ENCODE assay signal across 20 cellular contexts in the genomic region with DNA sequence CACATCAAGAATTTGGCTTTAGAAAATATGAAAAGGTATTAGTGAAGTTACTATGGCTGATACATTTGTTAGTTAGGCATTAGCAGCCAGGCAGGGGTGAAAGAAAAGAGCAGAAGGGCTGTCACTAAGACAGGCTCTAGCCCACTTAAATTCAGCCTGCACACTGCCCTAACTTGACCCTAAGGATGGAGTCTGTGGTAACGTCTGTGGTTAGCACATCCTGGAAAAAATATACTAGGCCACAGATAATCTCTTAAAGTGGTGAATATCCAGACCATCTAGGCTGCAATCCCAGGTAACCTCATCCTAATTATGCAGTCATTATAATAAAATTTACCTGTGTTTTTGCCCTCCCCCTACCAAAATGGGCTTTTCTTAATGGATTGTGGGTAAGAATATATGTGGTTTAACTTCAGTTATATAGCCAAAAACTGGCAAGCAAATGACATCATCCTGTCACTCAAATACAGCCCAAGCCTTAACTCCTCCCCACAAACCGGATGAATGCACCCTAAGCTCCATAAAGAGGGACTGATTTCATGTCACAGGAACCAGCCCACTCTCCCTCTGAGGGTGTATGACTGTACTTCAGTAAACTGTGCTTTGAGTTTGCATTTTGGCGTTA.
DNase-seq lines count a peak whose midpoint lies in the region; ATAC-seq, FAIRE-seq and TF ChIP-seq lines count a peak whose summit lies in the region.
"Had no signal": no experiment of that assay in that cellular context is flagged by ENCODE, and none has a peak within 500 bp of the region (broad histone marks: within the 10 kb centered on the region; RNA-seq: fewer than 3 reads in every experiment).

No MANE protein-coding gene starts in this region.

- ATAC-seq in activated CD8-positive, alpha-beta T cell treated with anti-CD3 and anti-CD28 coated beads for 36 hours: no peak
- ATAC-seq: activated CD4-positive, CD25-positive, alpha-beta regulatory T cell treated with anti-CD3 and anti-CD28 coated beads, Interleukin-2, amount 50 U/mL, for 24 hours; SK-N-SH treated with all-trans-retinoic acid at 6 μM for 48 hours; stimulated activated effector memory CD8-positive, alpha-beta T cell treated with anti-CD3 and anti-CD28 coated beads, Interleukin-12 subunit alpha, Interleukin-12 subunit beta, amount 100 ng/mL, for 72 hours had no signal

- no peaks in the 10 kb centered on the region for H3K36me3 Mint-ChIP-seq in activated CD8-positive, alpha-beta T cell treated with anti-CD3 and anti-CD28 coated beads for 36 hours (ENCODE audit: low read depth)
- H3K36me3 Mint-ChIP-seq: brain; stimulated activated effector memory CD8-positive, alpha-beta T cell treated with anti-CD3 and anti-CD28 coated beads, Interleukin-12 subunit alpha, Interleukin-12 subunit beta, amount 100 ng/mL, for 72 hours had no signal

- peaks cover 6% of the 10 kb centered on the region for H3K9me3 Mint-ChIP-seq in activated CD8-positive, alpha-beta T cell treated with anti-CD3 and anti-CD28 coated beads for 36 hours
- H3K9me3 Mint-ChIP-seq: brain had no signal

- H3K4me3 Mint-ChIP-seq in activated CD8-positive, alpha-beta T cell treated with anti-CD3 and anti-CD28 coated beads for 36 hours: no peak overlapping the region
- H3K4me3 Mint-ChIP-seq: brain; stimulated activated effector memory CD8-positive, alpha-beta T cell treated with anti-CD3 and anti-CD28 coated beads, Interleukin-12 subunit alpha, Interleukin-12 subunit beta, amount 100 ng/mL, for 72 hours had no signal

- peak overlapping the region; percentile 10 for H2AFZ ChIP-seq in osteoblast (ENCODE audit: low read length)
- H2AFZ ChIP-seq: parathyroid adenoma had no signal

- POLR2A ChIA-PET in activated CD8-positive, alpha-beta T cell treated with anti-CD3 and anti-CD28 coated beads for 36 hours (lab: Charles Lee): no interaction called here

- H3K27ac ChIP-seq in osteoblast (ENCODE audit: low read depth, low read length) (no peak overlapping the region), esophagus squamous epithelium (no peak overlapping the region)
- H3K27ac ChIP-seq: C4-2B, parathyroid adenoma, skin epidermis, transverse colon had no signal

- CTCF ChIA-PET in activated CD8-positive, alpha-beta T cell treated with anti-CD3 and anti-CD28 coated beads for 36 hours (lab: Charles Lee): no interaction called here

- intact Hi-C loops in esophagus squamous epithelium (cut with DNase I): no loop called here
- intact Hi-C loops in activated CD8-positive, alpha-beta T cell treated with anti-CD3 and anti-CD28 coated beads for 36 hours (cut with micrococcal nuclease): no loop called here

- WGBS in esophagus squamous epithelium, 2 donors: 43 to 48% methylated on average over 3 of the region's 3 CpGs

- FAIRE-seq in RCC 7860 (lab: Jason Lieb, UNC): peak; percentile 68
- FAIRE-seq in bronchial epithelial cell (lab: Jason Lieb, UNC): no peak

- no peaks in the 10 kb centered on the region for H3K36me3 ChIP-seq in bronchial epithelial cell (ENCODE audit: control insufficient read depth, insufficient read depth, low read length)
- H3K36me3 ChIP-seq in osteoblast (ENCODE audit: insufficient read depth, low read length): no peaks in the 10 kb centered on the region
- no peaks in the 10 kb centered on the region for H3K36me3 ChIP-seq in esophagus squamous epithelium
- H3K36me3 ChIP-seq: transverse colon had no signal

- H3K4me2 ChIP-seq in osteoblast (ENCODE audit: insufficient read depth, low read length): no peak overlapping the region

- TF ChIP-seq POLR2A in esophagus squamous epithelium (IDR thresholded peaks at IDR 0.05): no peak

- H3K4me1 ChIP-seq in osteoblast (ENCODE audit: insufficient read depth, low read length) (no peaks in the 10 kb centered on the region), esophagus squamous epithelium (no peaks in the 10 kb centered on the region)
- H3K4me1 ChIP-seq: parathyroid adenoma, transverse colon had no signal

- H3K27me3 ChIP-seq in bronchial epithelial cell (ENCODE audit: control insufficient read depth, insufficient read depth, low read length): no peaks in the 10 kb centered on the region
- no peaks in the 10 kb centered on the region for H3K27me3 ChIP-seq in osteoblast (ENCODE audit: insufficient read depth, low read length)
- no peaks in the 10 kb centered on the region for H3K27me3 ChIP-seq in esophagus squamous epithelium
- H3K27me3 ChIP-seq: transverse colon had no signal

- no peaks in the 10 kb centered on the region for H3K4me1 Mint-ChIP-seq in activated CD8-positive, alpha-beta T cell treated with anti-CD3 and anti-CD28 coated beads for 36 hours (ENCODE audit: low read depth)
- H3K4me1 Mint-ChIP-seq: brain; stimulated activated effector memory CD8-positive, alpha-beta T cell treated with anti-CD3 and anti-CD28 coated beads, Interleukin-12 subunit alpha, Interleukin-12 subunit beta, amount 100 ng/mL, for 72 hours had no signal

- TF ChIP-seq CTCF in bronchial epithelial cell (IDR thresholded peaks at IDR 0.05; ENCODE audit: insufficient read depth, low read length, severe bottlenecking): no peak
- no peak for TF ChIP-seq CTCF in osteoblast (IDR thresholded peaks at IDR 0.05; ENCODE audit: extremely low read depth, low read depth, low read length)
- TF ChIP-seq CTCF in esophagus squamous epithelium (IDR thresholded peaks at IDR 0.05): no peak
- TF ChIP-seq CTCF in activated CD8-positive, alpha-beta T cell treated with anti-CD3 and anti-CD28 coated beads for 36 hours (IDR thresholded peaks at IDR 0.05): no peak

- DNase-seq in KG1 (lab: John Stamatoyannopoulos, UW): peak; percentile 39
- DNase-seq in RCC 7860 (ENCODE audit: low spot score): peak; percentile 43
- peak; percentile 0 for DNase-seq in bronchial epithelial cell (ENCODE audit: low read depth)
- DNase-seq in osteoblast (ENCODE audit: insufficient read length, low spot score, missing footprints): no peak
- no peak for DNase-seq in AG08396 (ENCODE audit: low spot score)
- no peak for DNase-seq in activated CD4-positive, alpha-beta T cell treated with anti-CD3 and anti-CD28 coated beads, Interleukin-2, amount 50 U/mL, for 48 hours
- no peak for DNase-seq in esophagus squamous epithelium (lab: John Stamatoyannopoulos, UW)
- DNase-seq in activated CD8-positive, alpha-beta T cell treated with anti-CD3 and anti-CD28 coated beads for 36 hours: no peak
- DNase-seq: activated CD8-positive, alpha-beta memory T cell treated with anti-CD3 and anti-CD28 coated beads, Interleukin-2, amount 50 U/mL, for 48 hours; activated naive CD4-positive, alpha-beta T cell treated with Interleukin-2 at 50 U/mL for 16 hours; NCI-H1105; NCI-H2171; transverse colon had no signal

- H3K9me3 ChIP-seq in osteoblast (ENCODE audit: low read depth, low read length) (no peaks in the 10 kb centered on the region), esophagus squamous epithelium (no peaks in the 10 kb centered on the region)
- H3K9me3 ChIP-seq: transverse colon had no signal

- H3K27ac Mint-ChIP-seq in activated CD8-positive, alpha-beta T cell treated with anti-CD3 and anti-CD28 coated beads for 36 hours: no peak overlapping the region
- H3K27ac Mint-ChIP-seq: brain; stimulated activated effector memory CD8-positive, alpha-beta T cell treated with anti-CD3 and anti-CD28 coated beads, Interleukin-12 subunit alpha, Interleukin-12 subunit beta, amount 100 ng/mL, for 72 hours had no signal

- H3K4me3 ChIP-seq in bronchial epithelial cell (ENCODE audit: low read depth, low read length) (no peak overlapping the region), osteoblast (ENCODE audit: insufficient read depth, low read length) (no peak overlapping the region), esophagus squamous epithelium (no peak overlapping the region)
- H3K4me3 ChIP-seq: skin epidermis, transverse colon had no signal

- H4K20me1 ChIP-seq in osteoblast (ENCODE audit: insufficient read depth, low read length): no peaks in the 10 kb centered on the region

- H3K79me2 ChIP-seq in osteoblast (ENCODE audit: insufficient read depth, low read length): no peaks in the 10 kb centered on the region
- H3K79me2 ChIP-seq: parathyroid adenoma had no signal

- no peaks in the 10 kb centered on the region for H3K27me3 Mint-ChIP-seq in activated CD8-positive, alpha-beta T cell treated with anti-CD3 and anti-CD28 coated beads for 36 hours
- H3K27me3 Mint-ChIP-seq: brain had no signal

Comparison
In these comparisons a context has a peak if more than half of its experiments do, and no peak if none do; other contexts are left out.
1. DNase-seq: peak in KG1 (single experiment), RCC 7860 (single experiment) and bronchial epithelial cell (single experiment); none in osteoblast (single experiment), AG08396 (single experiment), activated CD4-positive, alpha-beta T cell treated with anti-CD3 and anti-CD28 coated beads, Interleukin-2, amount 50 U/mL, for 48 hours (0 of 2), esophagus squamous epithelium (single experiment) and activated CD8-positive, alpha-beta T cell treated with anti-CD3 and anti-CD28 coated beads for 36 hours (single experiment).